34 cellular contexts compared by ENCODE assay signal in genomic region chr11:59475176-59475575, GRCh38. TPM values are rescaled to one million over a fixed set of nuclear protein-coding genes. Genes with fewer than 3 reads are reported as not detected.
A peak's percentile ranks its signal among the peaks of the same experiment; 100 is the strongest.
DNase-seq lines count a peak whose midpoint lies in the region; ATAC-seq and TF ChIP-seq lines count a peak whose summit lies in the region.
"Had no signal": no experiment of that assay in that cellular context is flagged by ENCODE, and none has a peak within 500 bp of the region (broad histone marks: within the 10 kb centered on the region; RNA-seq: fewer than 3 reads in every experiment).

No MANE protein-coding gene starts in this region.

- TF ChIP-seq POLR2A in gastroesophageal sphincter (IDR thresholded peaks at IDR 0.05) = no peak

- 65 to 70% methylated on average over 6 to 7 of the region's 9 CpGs for WGBS in gastroesophageal sphincter (ENCODE audit: low coverage in 1 of 2), 2 donors

- no peak overlapping the region for H3K27ac ChIP-seq in gastroesophageal sphincter
- H3K27ac ChIP-seq: 22Rv1; A549; BLaER1; BLaER1 treated with 17β-estradiol and CSF1 and Interleukin-3, amounts not matched to agents 10 nM and 100 nM; C4-2B had no signal

- TF ChIP-seq CTCF in endothelial cell (IDR thresholded peaks at IDR 0.05; ENCODE audit: unreplicated experiment) (no peak), gastroesophageal sphincter (IDR thresholded peaks at IDR 0.05) (no peak), natural killer cell (IDR thresholded peaks at IDR 0.05) (no peak)

- H3K36me3 ChIP-seq in gastroesophageal sphincter = no peaks in the 10 kb centered on the region
- H3K36me3 ChIP-seq: BE2C; BLaER1; BLaER1 treated with 17β-estradiol and CSF1 and Interleukin-3, amounts not matched to agents 10 nM and 100 nM had no signal

- H3K4me3 Mint-ChIP-seq in endothelial cell (ENCODE audit: unreplicated experiment) = no peak overlapping the region
- no peak overlapping the region for H3K4me3 Mint-ChIP-seq in natural killer cell
- H3K4me3 Mint-ChIP-seq: B cell; CD14-positive monocyte; CD4-positive, alpha-beta memory T cell; CD4-positive, alpha-beta T cell; CD4-positive, CD25-positive, alpha-beta regulatory T cell; CD8-positive, alpha-beta memory T cell; CD8-positive, alpha-beta T cell had no signal

- H3K4me1 ChIP-seq in gastroesophageal sphincter = no peaks in the 10 kb centered on the region
- H3K4me1 ChIP-seq: A549, BE2C, Caco-2 had no signal

- H3K4me1 Mint-ChIP-seq in endothelial cell (ENCODE audit: unreplicated experiment) = peaks cover 4% of the 10 kb centered on the region
- no peaks in the 10 kb centered on the region for H3K4me1 Mint-ChIP-seq in natural killer cell
- H3K4me1 Mint-ChIP-seq: CD4-positive, CD25-positive, alpha-beta regulatory T cell; CD8-positive, alpha-beta memory T cell had no signal

- intact Hi-C loops in natural killer cell (cut with micrococcal nuclease) = no loop called here

- H3K4me3 ChIP-seq in gastroesophageal sphincter = no peak overlapping the region
- H3K4me3 ChIP-seq: A549; BLaER1; BLaER1 treated with 17β-estradiol and CSF1 and Interleukin-3, amounts not matched to agents 10 nM and 100 nM had no signal

- peak; percentile 43 for ATAC-seq in gastroesophageal sphincter
- ATAC-seq in natural killer cell = no peak
- ATAC-seq: A549; CD8-positive, alpha-beta T cell had no signal

- H3K9me3 Mint-ChIP-seq in endothelial cell (ENCODE audit: unreplicated experiment) = no peaks in the 10 kb centered on the region
- no peaks in the 10 kb centered on the region for H3K9me3 Mint-ChIP-seq in natural killer cell
- H3K9me3 Mint-ChIP-seq: CD4-positive, alpha-beta memory T cell; CD4-positive, alpha-beta T cell; CD8-positive, alpha-beta memory T cell; CD8-positive, alpha-beta T cell had no signal

- H3K27me3 Mint-ChIP-seq in endothelial cell (ENCODE audit: unreplicated experiment) (peaks cover 1% of the 10 kb centered on the region), natural killer cell (ENCODE audit: low read depth in 2 of 2) (peaks cover 15 to 17% of the 10 kb centered on the region in 2 donors)

- H3K9me3 ChIP-seq in gastroesophageal sphincter = no peaks in the 10 kb centered on the region
- H3K9me3 ChIP-seq: A549; BE2C; BLaER1; BLaER1 treated with 17β-estradiol and CSF1 and Interleukin-3, amounts not matched to agents 10 nM and 100 nM; Caco-2 had no signal

- H3K27ac Mint-ChIP-seq in endothelial cell (ENCODE audit: unreplicated experiment) = peak overlapping the region; percentile 62
- no peak overlapping the region for H3K27ac Mint-ChIP-seq in natural killer cell
- H3K27ac Mint-ChIP-seq: B cell; CD4-positive, alpha-beta memory T cell; CD4-positive, alpha-beta T cell; CD4-positive, CD25-positive, alpha-beta regulatory T cell; CD8-positive, alpha-beta T cell had no signal

- TF ChIP-seq EP300 in gastroesophageal sphincter (IDR thresholded peaks at IDR 0.05) = no peak

- no peaks in the 10 kb centered on the region for H3K27me3 ChIP-seq in gastroesophageal sphincter
- H3K27me3 ChIP-seq: BE2C; BLaER1; BLaER1 treated with 17β-estradiol and CSF1 and Interleukin-3, amounts not matched to agents 10 nM and 100 nM had no signal

- no peaks in the 10 kb centered on the region for H3K36me3 Mint-ChIP-seq in endothelial cell (ENCODE audit: low read depth, unreplicated experiment)
- H3K36me3 Mint-ChIP-seq in natural killer cell = no peaks in the 10 kb centered on the region
- H3K36me3 Mint-ChIP-seq: CD14-positive monocyte; CD4-positive, alpha-beta memory T cell; CD4-positive, CD25-positive, alpha-beta regulatory T cell; CD8-positive, alpha-beta memory T cell; CD8-positive, alpha-beta T cell had no signal

- DNase-seq in endothelial cell (ENCODE audit: low spot score) = peak; percentile 4
- DNase-seq in NCI-H2196 (lab: John Stamatoyannopoulos, UW; ENCODE audit: unreplicated experiment) = no peak
- no peak for DNase-seq in natural killer cell
- DNase-seq: 8988T; ACHN; AML-193; BE2C; C1 segment of cervical spinal cord; Caco-2; Calu3; CD4-positive, alpha-beta memory T cell; CD4-positive, alpha-beta T cell; CD4-positive, CD25-positive, alpha-beta regulatory T cell; CD8-positive, alpha-beta memory T cell; CD8-positive, alpha-beta T cell; COR-L47; DMS 273 treated with DMSO at 0.1 percent for 48 hours; DMS153; DMS53; DMS79; DMS79 treated with DMSO at 0.1 percent for 48 hours; DND-41; EL had no signal

RNA-seq across cellular contexts. Expression of gene OR4D10, which starts 2.1 kb away (rescaled TPM):
- total RNA-seq in endothelial cell (ENCODE audit: unreplicated experiment) = not detected
- total RNA-seq in gastroesophageal sphincter = not detected
- total RNA-seq in natural killer cell = not detected
- total RNA-seq: A172; A673; B cell; Caco-2; Calu3; CD4-positive, alpha-beta memory T cell; CD4-positive, alpha-beta T cell; CD4-positive, CD25-positive, alpha-beta regulatory T cell; CD8-positive, alpha-beta memory T cell; CD8-positive, alpha-beta T cell; Daoy had no signal

RNA-seq across cellular contexts. Expression of gene OR4D6, which starts 18.4 kb away (rescaled TPM):
- not detected for total RNA-seq in endothelial cell (ENCODE audit: unreplicated experiment)
- total RNA-seq in gastroesophageal sphincter = not detected
- total RNA-seq in natural killer cell = not detected
- total RNA-seq: A172; A673; B cell; Caco-2; Calu3; CD4-positive, alpha-beta memory T cell; CD4-positive, alpha-beta T cell; CD4-positive, CD25-positive, alpha-beta regulatory T cell; CD8-positive, alpha-beta memory T cell; CD8-positive, alpha-beta T cell; Daoy had no signal

RNA-seq across cellular contexts. Expression of gene OR4D11, which starts 28.2 kb away (rescaled TPM):
- total RNA-seq in endothelial cell (ENCODE audit: unreplicated experiment) (not detected), gastroesophageal sphincter (not detected), natural killer cell (not detected)
- total RNA-seq: A172; A673; B cell; Caco-2; Calu3; CD4-positive, alpha-beta memory T cell; CD4-positive, alpha-beta T cell; CD4-positive, CD25-positive, alpha-beta regulatory T cell; CD8-positive, alpha-beta memory T cell; CD8-positive, alpha-beta T cell; Daoy had no signal

RNA-seq across cellular contexts. Expression of gene OR4D9, which starts 36.2 kb away (rescaled TPM):
- total RNA-seq in endothelial cell (ENCODE audit: unreplicated experiment) (not detected), gastroesophageal sphincter (not detected), natural killer cell (not detected)
- total RNA-seq: A172; A673; B cell; Caco-2; Calu3; CD4-positive, alpha-beta memory T cell; CD4-positive, alpha-beta T cell; CD4-positive, CD25-positive, alpha-beta regulatory T cell; CD8-positive, alpha-beta memory T cell; CD8-positive, alpha-beta T cell; Daoy had no signal

RNA-seq across cellular contexts. Expression of gene OR5A1, which starts 38.9 kb away (rescaled TPM):
- not detected for total RNA-seq in endothelial cell (ENCODE audit: unreplicated experiment)
- not detected for total RNA-seq in gastroesophageal sphincter
- total RNA-seq in natural killer cell = not detected
- total RNA-seq: A172; A673; B cell; Caco-2; Calu3; CD4-positive, alpha-beta memory T cell; CD4-positive, alpha-beta T cell; CD4-positive, CD25-positive, alpha-beta regulatory T cell; CD8-positive, alpha-beta memory T cell; CD8-positive, alpha-beta T cell; Daoy had no signal
